Comparison of ENCODE assay signal across 25 cellular contexts in genomic region chr5:2515180-2515809, GRCh38.
"Had no signal": no experiment of that assay in that cellular context is flagged by ENCODE, and none has a peak within 500 bp of the region (broad histone marks: within the 10 kb centered on the region; RNA-seq: fewer than 3 reads in every experiment).

No MANE protein-coding gene starts in this region.

- H3K4me3 ChIP-seq: gastrocnemius medialis, lung, mucosa of descending colon, pancreas, right lobe of liver, suprapubic skin, transverse colon had no signal

- H3K4me1 Mint-ChIP-seq: memory B cell; naive thymus-derived CD4-positive, alpha-beta T cell; nephron; stimulated activated naive CD8-positive, alpha-beta T cell treated with anti-CD3 and anti-CD28 coated beads, Interleukin-15, amount 100 ng/mL, for 72 hours had no signal

- H3K9me3 ChIP-seq: gastrocnemius medialis, neutrophil, pancreas, right lobe of liver, suprapubic skin, transverse colon had no signal

- H3K27me3 Mint-ChIP-seq: memory B cell had no signal

- ATAC-seq: esophagus mucosa; gastrocnemius medialis; left lobe of liver; mucosa of descending colon; naive thymus-derived CD4-positive, alpha-beta T cell; pancreas; right lobe of liver; stimulated activated naive CD8-positive, alpha-beta T cell treated with anti-CD3 and anti-CD28 coated beads, Interleukin-15, amount 100 ng/mL, for 72 hours had no signal

- H3K4me1 ChIP-seq: gastrocnemius medialis, pancreas, right lobe of liver, suprapubic skin, transverse colon had no signal

- DNase-seq: cortex of kidney; effector CD4-positive, alpha-beta T cell; foreskin fibroblast; gastrocnemius medialis; kidney; mucosa of descending colon; naive thymus-derived CD4-positive, alpha-beta T cell; pancreas; retina; right lobe of liver; small intestine; stimulated activated CD4-positive, alpha-beta T cell treated with anti-CD3 and anti-CD28 coated beads, Interleukin-15, amount 100 ng/mL, for 24 hours; stimulated activated CD4-positive, alpha-beta T cell treated with anti-CD3 and anti-CD28 coated beads, Interleukin-2, amount 100 ng/mL, for 48 hours; stimulated activated CD8-positive, alpha-beta memory T cell treated with anti-CD3 and anti-CD28 coated beads, Interleukin-4, amount 100 ng/mL, for 48 hours; stimulated activated naive CD4-positive, alpha-beta T cell; stimulated activated naive CD8-positive, alpha-beta T cell treated with anti-CD3 and anti-CD28 coated beads, Interleukin-15, amount 100 ng/mL, for 72 hours; transverse colon had no signal

- H3K27ac ChIP-seq: epithelial cell of prostate, gastrocnemius medialis, neutrophil, pancreas, right lobe of liver, suprapubic skin, transverse colon had no signal

- H3K27me3 ChIP-seq: gastrocnemius medialis, neutrophil, pancreas, right lobe of liver, transverse colon had no signal

- H3K36me3 ChIP-seq: gastrocnemius medialis, neutrophil, pancreas, right lobe of liver, suprapubic skin, transverse colon had no signal

- H3K4me3 Mint-ChIP-seq: memory B cell; naive thymus-derived CD4-positive, alpha-beta T cell; nephron; stimulated activated naive CD8-positive, alpha-beta T cell treated with anti-CD3 and anti-CD28 coated beads, Interleukin-15, amount 100 ng/mL, for 72 hours had no signal

- H3K9me3 Mint-ChIP-seq: memory B cell; stimulated activated naive CD8-positive, alpha-beta T cell treated with anti-CD3 and anti-CD28 coated beads, Interleukin-15, amount 100 ng/mL, for 72 hours had no signal

- H3K36me3 Mint-ChIP-seq: memory B cell; naive thymus-derived CD4-positive, alpha-beta T cell had no signal

- H3K27ac Mint-ChIP-seq: memory B cell; naive thymus-derived CD4-positive, alpha-beta T cell; nephron had no signal
